In genomic region chr3:16452265-16452664, GRCh38 we compare ENCODE assay signal across 14 cellular contexts.
DNase-seq lines count a peak whose midpoint lies in the region; ATAC-seq, FAIRE-seq and TF ChIP-seq lines count a peak whose summit lies in the region.
"Had no signal": no experiment of that assay in that cellular context is flagged by ENCODE, and none has a peak within 500 bp of the region (broad histone marks: within the 10 kb centered on the region; RNA-seq: fewer than 3 reads in every experiment).

No MANE protein-coding gene starts in this region.

- no peaks in the 10 kb centered on the region for H3K36me3 ChIP-seq in PC-3 (ENCODE audit: low read depth, low read length)
- H3K36me3 ChIP-seq in mammary epithelial cell (ENCODE audit: insufficient read depth, low read length), result no peaks in the 10 kb centered on the region
- no peaks in the 10 kb centered on the region for H3K36me3 ChIP-seq in psoas muscle (ENCODE audit: insufficient read depth in 1 of 2, low read depth in 1 of 2)
- H3K36me3 ChIP-seq in heart right ventricle, result peaks cover 0 to 19% (median 0%) of the 10 kb centered on the region in 9 donors
- H3K36me3 ChIP-seq: thoracic aorta had no signal

- POLR2A ChIA-PET in PC-3 (lab: Charles Lee; ENCODE audit: unreplicated experiment), result interaction anchor here (0.7 kb wide), 1 partner anchor 10 kb away, joined by 4 read pairs; no protein-coding TSS in a partner anchor

- no peak overlapping the region for H2AFZ ChIP-seq in PC-3 (ENCODE audit: low read length)
- H2AFZ ChIP-seq in mammary epithelial cell (ENCODE audit: low read depth, low read length), result no peak overlapping the region
- H2AFZ ChIP-seq: parathyroid adenoma had no signal

- DNase-seq in H54 (ENCODE audit: insufficient read length, low spot score) (peak; percentile 8), PC-3 (peak; percentile 92), mammary epithelial cell (peak; percentile 36), renal cortical epithelial cell (ENCODE audit: low read depth) (peak; percentile 17), psoas muscle (no peak), heart right ventricle (no peak)
- DNase-seq: left cardiac atrium, NCI-H2171 had no signal

- in situ Hi-C loops in mammary epithelial cell (cut with MboI; ENCODE audit: low sequenced_read_pairs in 2 of 2), result no loop called here

- H3K9ac ChIP-seq in PC-3 (ENCODE audit: low read length) (no peak overlapping the region), mammary epithelial cell (ENCODE audit: insufficient read depth, low read length) (no peak overlapping the region)
- H3K9ac ChIP-seq: parathyroid adenoma had no signal

- FAIRE-seq in H54 (lab: Jason Lieb, UNC), result peak; percentile 76

- no TSS peak for BruUV-seq in PC-3 (replicated peaks; lab: Mats Ljungman, UMichigan)
- BruUV-seq in mammary epithelial cell (replicated peaks; lab: Mats Ljungman, UMichigan), result no TSS peak

- 45% methylated on average over 4 of the region's 4 CpGs for WGBS in mammary epithelial cell (ENCODE audit: low coverage, missing lambda C conversion rate)
- 77 to 87% (median 83%) methylated on average over 4 of the region's 4 CpGs for WGBS in psoas muscle, 3 donors
- 87% methylated on average over 4 of the region's 4 CpGs for WGBS in heart right ventricle, 2 donors

- H3K4me3 ChIP-seq in PC-3 (ENCODE audit: low read length) (peak overlapping the region; percentile 16; the same call in 1 of the 2 replicates), mammary epithelial cell (replicated peaks in 1 of 3; ENCODE audit: insufficient read depth in 1 of 3, low read depth in 2 of 3, low read length in 3 of 3) (no peak overlapping the region), psoas muscle (no peak overlapping the region), heart right ventricle (no peak overlapping the region)
- H3K4me3 ChIP-seq: thoracic aorta had no signal

- dilution Hi-C loops in mammary epithelial cell (cut with HindIII; ENCODE audit: low sequenced_read_pairs), result no loop called here

- CTCF ChIA-PET in PC-3 (lab: Charles Lee), result interaction anchor here (0.7 kb wide), 1 partner anchor 75 kb away, joined by 3 read pairs; no protein-coding TSS in a partner anchor
- CTCF ChIA-PET in mammary epithelial cell (lab: Charles Lee; ENCODE audit: low non-redundant PET), result no interaction called here

- TF ChIP-seq POLR2A in H54 (IDR thresholded peaks at IDR 0.05; ENCODE audit: low read depth, low read length), result no peak

- H3K9me2 ChIP-seq in PC-3 (replicated peaks; ENCODE audit: low read length), result no peaks in the 10 kb centered on the region

- H3K27me3 ChIP-seq in PC-3 (ENCODE audit: low read length) (no peaks in the 10 kb centered on the region), mammary epithelial cell (ENCODE audit: insufficient read depth, low read length) (no peaks in the 10 kb centered on the region), psoas muscle (ENCODE audit: insufficient read depth in 3 of 3, low read length in 2 of 3) (no peaks in the 10 kb centered on the region), heart right ventricle (no peaks in the 10 kb centered on the region)

- intact Hi-C loops in PC-3 (cut with micrococcal nuclease) (no loop called here), mammary epithelial cell (cut with micrococcal nuclease) (no loop called here), psoas muscle (cut with DNase I) (loop anchor here in 1 of 2 donors (5.0 kb wide), 1 partner anchor 35 kb away; no protein-coding TSS in a partner anchor), heart right ventricle (cut with DNase I) (no loop called here)

- H3F3A ChIP-seq in PC-3 (ENCODE audit: low read length, unreplicated experiment), result peaks cover 6% of the 10 kb centered on the region

- no peak for TF ChIP-seq CTCF in PC-3 (conservative IDR thresholded peaks at IDR 0.05; ENCODE audit: low read depth, low read length)
- no peak for TF ChIP-seq CTCF in mammary epithelial cell (conservative IDR thresholded peaks at IDR 0.05 in 1 of 2, IDR thresholded peaks at IDR 0.05 in 1 of 2; ENCODE audit: extremely low read depth in 1 of 2, insufficient read depth in 1 of 2, low read depth in 1 of 2, low read length in 2 of 2)
- TF ChIP-seq CTCF in psoas muscle (IDR thresholded peaks at IDR 0.05), result no peak
- no peak for TF ChIP-seq CTCF in heart right ventricle (IDR thresholded peaks at IDR 0.05)

- H3K9me3 ChIP-seq in PC-3 (ENCODE audit: low read length), result no peaks in the 10 kb centered on the region
- no peaks in the 10 kb centered on the region for H3K9me3 ChIP-seq in mammary epithelial cell (replicated peaks; ENCODE audit: insufficient read depth, low read length)
- no peaks in the 10 kb centered on the region for H3K9me3 ChIP-seq in psoas muscle
- no peaks in the 10 kb centered on the region for H3K9me3 ChIP-seq in heart right ventricle
- H3K9me3 ChIP-seq: thoracic aorta had no signal

- H4K20me1 ChIP-seq in PC-3 (ENCODE audit: low read length), result no peaks in the 10 kb centered on the region
- H4K20me1 ChIP-seq in mammary epithelial cell (ENCODE audit: insufficient read depth, low read length), result no peaks in the 10 kb centered on the region

- H3K79me2 ChIP-seq in PC-3 (ENCODE audit: low read length) (no peaks in the 10 kb centered on the region), mammary epithelial cell (ENCODE audit: insufficient read depth, low read length) (no peaks in the 10 kb centered on the region)
- H3K79me2 ChIP-seq: parathyroid adenoma had no signal

- peak overlapping the region; percentile 17; the same call in 1 of the 2 replicates for H3K27ac ChIP-seq in PC-3 (ENCODE audit: low read length)
- H3K27ac ChIP-seq in mammary epithelial cell (ENCODE audit: insufficient read depth, low read depth, low read length), result no peak overlapping the region
- no peak overlapping the region for H3K27ac ChIP-seq in psoas muscle
- H3K27ac ChIP-seq in heart right ventricle, result no peak overlapping the region
- H3K27ac ChIP-seq: C4-2B, parathyroid adenoma, thoracic aorta had no signal

- ATAC-seq in PC-3 (peak; percentile 56), psoas muscle (no peak), GM19455 (IDR thresholded peaks at IDR 0.05; ENCODE audit: unreplicated experiment) (no peak), heart right ventricle (no peak)
- ATAC-seq: activated CD4-positive, CD25-positive, alpha-beta regulatory T cell treated with anti-CD3 and anti-CD28 coated beads, Interleukin-2, amount 50 U/mL, for 24 hours; activated naive CD4-positive, alpha-beta T cell treated with anti-CD3 and anti-CD28 coated beads, Interleukin-2, amount 50 U/mL, for 72 hours; left cardiac atrium had no signal

- H3K4me2 ChIP-seq in PC-3 (ENCODE audit: low read length), result peak overlapping the region; percentile 46
- H3K4me2 ChIP-seq in mammary epithelial cell (ENCODE audit: insufficient read depth, low read depth, low read length), result no peak overlapping the region

- peaks cover 35% of the 10 kb centered on the region for H3K4me1 ChIP-seq in PC-3 (ENCODE audit: insufficient read depth, low read length)
- no peaks in the 10 kb centered on the region for H3K4me1 ChIP-seq in mammary epithelial cell (ENCODE audit: insufficient read depth, low read length)
- H3K4me1 ChIP-seq in psoas muscle, result peaks cover 20% of the 10 kb centered on the region
- H3K4me1 ChIP-seq in heart right ventricle, result peaks cover 3 to 72% (median 40%) of the 10 kb centered on the region in 9 donors
- H3K4me1 ChIP-seq: parathyroid adenoma had no signal

Comparison
In these comparisons a context has a peak if more than half of its experiments do, and no peak if none do; other contexts are left out.
1. DNase-seq: peak in H54 (single experiment), PC-3 (single experiment), mammary epithelial cell (single experiment) and renal cortical epithelial cell (single experiment); none in psoas muscle (0 of 2) and heart right ventricle (0 of 2).